23 cellular contexts compared by ENCODE assay signal in genomic region chr4:155587766-155588165, GRCh38.
"Had no signal": no experiment of that assay in that cellular context is flagged by ENCODE, and none has a peak within 500 bp of the region (broad histone marks: within the 10 kb centered on the region; RNA-seq: fewer than 3 reads in every experiment).

No MANE protein-coding gene starts in this region.

- H3K4me3 ChIP-seq: left ventricle myocardium inferior, lung, ovary, right atrium auricular region, right lobe of liver, skin epidermis, stomach, testis, thyroid gland, transverse colon, upper lobe of right lung had no signal

- H3K27me3 ChIP-seq: ovary, right atrium auricular region, right lobe of liver, stomach, testis, thyroid gland, transverse colon, upper lobe of right lung had no signal

- H3K36me3 ChIP-seq: left ventricle myocardium inferior, ovary, right atrium auricular region, right lobe of liver, stomach, thyroid gland, transverse colon, upper lobe of right lung had no signal

- H3K27ac ChIP-seq: left ventricle myocardium inferior, ovary, right atrium auricular region, right lobe of liver, skin epidermis, stomach, testis, thyroid gland, transverse colon, upper lobe of right lung had no signal

- DNase-seq: hypothalamus; immature natural killer cell; kidney; left ventricle myocardium inferior; mesendoderm; naive thymus-derived CD4-positive, alpha-beta T cell; ovary; right lobe of liver; stimulated activated CD4-positive, alpha-beta T cell treated with anti-CD3 and anti-CD28 coated beads, Interleukin-12 subunit alpha, Interleukin-12 subunit beta, amount 100 ng/mL, for 4 hours; stimulated activated CD4-positive, alpha-beta T cell treated with anti-CD3 and anti-CD28 coated beads, Interleukin-15, amount 100 ng/mL, for 24 hours; stimulated activated CD4-positive, alpha-beta T cell treated with anti-CD3 and anti-CD28 coated beads, Interleukin-2, amount 100 ng/mL, for 24 hours; stimulated activated CD4-positive, alpha-beta T cell treated with anti-CD3 and anti-CD28 coated beads, Interleukin-4, amount 100 ng/mL, for 1 hour; stimulated activated naive B cell treated with anti-CD40 and anti-IgM and Interleukin-4, amounts not matched to agents 10 μg/mL and 1 μg/mL and 100 μg/mL, for 72 hours; stimulated activated naive CD8-positive, alpha-beta T cell treated with anti-CD3 and anti-CD28 coated beads, Interleukin-15, Interleukin-2, amounts not matched to agents 100 U/mL and 50 U/mL, for 24 hours; stomach; testis; thyroid gland; transverse colon; upper lobe of right lung had no signal

- H3K4me1 ChIP-seq: right atrium auricular region, right lobe of liver, testis had no signal

- H3K9me3 ChIP-seq: left ventricle myocardium inferior, ovary, right atrium auricular region, right lobe of liver, stomach, testis, thyroid gland, transverse colon, upper lobe of right lung had no signal

- ATAC-seq: naive thymus-derived CD4-positive, alpha-beta T cell; natural killer cell treated with Interleukin-12 subunit alpha and Interleukin-12 subunit beta and Interleukin-15 and Interleukin-18, amount 100 ng/mL, for 72 hours; right lobe of liver; stimulated activated naive B cell treated with anti-CD40 and anti-IgM and Interleukin-4, amounts not matched to agents 10 μg/mL and 1 μg/mL and 100 μg/mL, for 72 hours; stimulated activated naive CD8-positive, alpha-beta T cell treated with anti-CD3 and anti-CD28 coated beads, Interleukin-15, Interleukin-2, amounts not matched to agents 100 U/mL and 50 U/mL, for 24 hours; upper lobe of right lung had no signal
